29 cellular contexts compared by ENCODE assay signal in the genomic region with DNA sequence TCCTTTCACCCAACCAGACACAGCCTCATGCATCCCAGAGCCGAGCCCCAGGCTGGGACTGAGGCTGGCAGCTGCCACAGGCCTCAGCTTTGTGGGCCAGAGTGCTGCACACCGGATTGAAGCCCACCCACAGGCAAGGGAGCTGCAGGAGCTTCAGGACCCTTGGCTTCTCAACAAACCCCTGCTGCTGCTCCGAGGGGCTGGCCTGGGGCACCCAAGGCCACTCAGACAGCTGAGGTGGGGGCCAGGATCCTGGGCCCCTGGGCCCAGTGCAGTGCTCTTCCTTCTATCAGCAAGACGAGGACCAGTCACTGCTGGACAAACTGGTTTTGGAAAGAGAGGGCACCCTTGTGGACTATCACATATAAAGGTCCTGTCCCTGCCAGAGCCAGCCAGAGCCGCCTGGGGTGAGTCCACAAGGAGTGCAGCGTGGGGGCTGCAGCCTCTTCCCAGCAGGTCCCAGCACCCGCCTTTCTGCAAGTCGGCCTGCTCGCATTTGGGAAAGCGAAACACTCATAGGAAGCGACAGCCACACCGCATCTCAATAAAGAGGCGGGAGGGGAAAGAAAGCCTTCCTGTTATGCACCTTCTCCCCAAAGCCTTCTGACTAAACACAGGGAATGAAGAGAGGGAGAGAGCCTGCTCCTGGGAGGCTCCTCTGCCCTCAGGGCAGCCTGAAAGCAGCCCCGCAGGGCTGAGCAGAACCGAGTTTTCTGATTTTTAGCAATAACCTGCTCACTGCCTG. TPM values are rescaled to one million over a fixed set of nuclear protein-coding genes. Genes with fewer than 3 reads are reported as not detected.
"Had no signal": no experiment of that assay in that cellular context is flagged by ENCODE, and none has a peak within 500 bp of the region (broad histone marks: within the 10 kb centered on the region; RNA-seq: fewer than 3 reads in every experiment).

No MANE protein-coding gene starts in this region.

- FAIRE-seq: bronchial epithelial cell, colon, kidney, small intestine had no signal

- DNase-seq: activated B cell treated with CpG ODN at 0.5 μM for 24 hours; activated CD4-positive, alpha-beta T cell treated with anti-CD3 and anti-CD28 coated beads, Interleukin-2, amount 50 U/mL, for 1 hour; activated CD8-positive, alpha-beta T cell treated with anti-CD3 and anti-CD28 coated beads, Interleukin-2, amount 10 ng/mL, durations not matched to agents 7 days and 5 days; activated naive CD4-positive, alpha-beta T cell; activated T-cell treated with anti-CD3 and anti-CD28 coated beads for 4 hours; activated T-cell treated with anti-CD3 and anti-CD28 coated beads, Interleukin-2, amount 50 U/mL, for 72 hours; effector CD8-positive, alpha-beta T cell; erythroblast; gastrocnemius medialis; glutamatergic neuron; kidney; left colon; natural killer cell; sigmoid colon; small intestine; stimulated activated naive CD8-positive, alpha-beta T cell treated with anti-CD3 and anti-CD28 coated beads, Interleukin-15, Interleukin-2, amounts not matched to agents 100 U/mL and 50 U/mL, for 24 hours; T-helper 1 cell; testis; transverse colon had no signal

- ATAC-seq: activated CD8-positive, alpha-beta T cell treated with anti-CD3 and anti-CD28 coated beads, Interleukin-2, amount 10 ng/mL, durations not matched to agents 7 days and 5 days; activated naive CD4-positive, alpha-beta T cell treated with anti-CD3 and anti-CD28 coated beads, Interleukin-2, amount 50 U/mL, for 72 hours; activated T-cell treated with anti-CD3 and anti-CD28 coated beads, Interleukin-2, amount 50 U/mL, for 72 hours; gastrocnemius medialis; left colon; natural killer cell; stimulated activated naive CD8-positive, alpha-beta T cell treated with anti-CD3 and anti-CD28 coated beads, Interleukin-15, Interleukin-2, amounts not matched to agents 100 U/mL and 50 U/mL, for 24 hours had no signal

- H3K27ac Mint-ChIP-seq: activated B cell treated with CpG ODN at 0.5 μM for 24 hours; activated CD8-positive, alpha-beta T cell treated with anti-CD3 and anti-CD28 coated beads, Interleukin-2, amount 10 ng/mL, durations not matched to agents 7 days and 5 days; activated naive CD4-positive, alpha-beta T cell treated with anti-CD3 and anti-CD28 coated beads, Interleukin-2, amount 50 U/mL, for 72 hours; activated T-cell treated with anti-CD3 and anti-CD28 coated beads, Interleukin-2, amount 50 U/mL, for 72 hours; natural killer cell; progenitor cell of endocrine pancreas; T-helper 2 cell treated with Interferon-gamma antibody and Interleukin-4, amounts not matched to agents 5 μg/mL and 100 μg/mL, for 36 hours had no signal

- H3K4me1 ChIP-seq: gastrocnemius medialis, sigmoid colon, testis, transverse colon had no signal

- H3K9me3 Mint-ChIP-seq: activated B cell treated with CpG ODN at 0.5 μM for 24 hours; activated naive CD4-positive, alpha-beta T cell treated with anti-CD3 and anti-CD28 coated beads, Interleukin-2, amount 50 U/mL, for 72 hours; activated T-cell treated with anti-CD3 and anti-CD28 coated beads, Interleukin-2, amount 50 U/mL, for 72 hours; natural killer cell; T-helper 2 cell treated with Interferon-gamma antibody and Interleukin-4, amounts not matched to agents 5 μg/mL and 100 μg/mL, for 36 hours had no signal

- H3K4me3 ChIP-seq: gastrocnemius medialis, sigmoid colon, testis, transverse colon had no signal

- H3K4me1 Mint-ChIP-seq: activated B cell treated with CpG ODN at 0.5 μM for 24 hours; central memory CD8-positive, alpha-beta T cell; natural killer cell had no signal

- H3K4me3 Mint-ChIP-seq: activated B cell treated with CpG ODN at 0.5 μM for 24 hours; activated CD8-positive, alpha-beta T cell treated with anti-CD3 and anti-CD28 coated beads, Interleukin-2, amount 10 ng/mL, durations not matched to agents 7 days and 5 days; activated T-cell treated with anti-CD3 and anti-CD28 coated beads, Interleukin-2, amount 50 U/mL, for 72 hours; central memory CD8-positive, alpha-beta T cell; natural killer cell; T-helper 2 cell treated with Interferon-gamma antibody and Interleukin-4, amounts not matched to agents 5 μg/mL and 100 μg/mL, for 36 hours had no signal

- H3K36me3 ChIP-seq: gastrocnemius medialis, sigmoid colon, transverse colon had no signal

- H3K27ac ChIP-seq: gastrocnemius medialis, sigmoid colon, testis, transverse colon had no signal

- H3K27me3 ChIP-seq: testis had no signal

- H3K36me3 Mint-ChIP-seq: activated naive CD4-positive, alpha-beta T cell treated with anti-CD3 and anti-CD28 coated beads, Interleukin-2, amount 50 U/mL, for 72 hours; natural killer cell had no signal

- H3K9me3 ChIP-seq: gastrocnemius medialis, sigmoid colon, testis, transverse colon had no signal

RNA-seq across cellular contexts. Expression of a gene that starts 9.5 kb away (rescaled TPM):
- total RNA-seq: activated B cell treated with CpG ODN at 0.5 μM for 24 hours, bronchial epithelial cell, dermis microvascular lymphatic vessel endothelial cell, gastrocnemius medialis, kidney, left colon, liver, osteocyte, renal cortical epithelial cell had no signal
- polyA plus RNA-seq: liver had no signal
